In the genomic region with DNA sequence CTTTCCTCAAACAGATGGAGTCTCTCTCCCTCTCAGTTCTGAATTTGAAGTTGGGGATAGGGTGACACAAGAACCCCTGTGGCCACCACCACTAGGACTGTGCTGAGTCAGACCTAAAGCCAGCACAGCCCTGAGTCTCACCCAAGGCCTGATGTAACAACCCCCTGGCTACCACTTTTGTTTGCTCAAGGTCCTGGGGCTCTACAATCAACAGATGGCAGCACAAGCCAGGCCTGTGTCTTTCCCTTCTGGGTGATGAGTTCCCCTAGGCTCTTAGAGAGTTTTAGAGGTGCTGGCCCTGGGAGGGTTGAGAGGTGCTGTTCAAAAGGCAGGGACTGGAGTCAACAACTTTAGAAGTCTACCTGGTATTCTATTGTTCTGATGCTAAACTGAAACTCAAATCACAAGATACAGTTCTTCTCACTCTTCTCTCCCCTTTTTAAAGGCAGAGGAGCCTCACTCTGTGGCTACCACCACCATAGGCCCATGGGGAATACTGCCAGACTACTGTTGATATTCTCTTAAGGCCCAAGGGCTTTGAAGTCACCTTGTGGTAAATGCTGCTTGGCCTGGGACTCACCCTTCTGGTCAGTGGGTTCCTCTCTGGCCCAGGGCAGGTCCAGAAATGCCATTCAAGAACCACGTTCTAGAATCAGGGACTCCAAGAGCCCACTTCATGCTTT, we compare ENCODE assay signal across 10 cellular contexts. TPM values are rescaled to one million over a fixed set of nuclear protein-coding genes. Genes with fewer than 3 reads are reported as not detected.
DNase-seq lines count a peak whose midpoint lies in the region; ATAC-seq and TF ChIP-seq lines count a peak whose summit lies in the region.
"Had no signal": no experiment of that assay in that cellular context is flagged by ENCODE, and none has a peak within 500 bp of the region (broad histone marks: within the 10 kb centered on the region; RNA-seq: fewer than 3 reads in every experiment).

No MANE protein-coding gene starts in this region.

- no peaks in the 10 kb centered on the region for H3K4me1 Mint-ChIP-seq in stimulated activated memory B cell treated with anti-CD40 and anti-IgM and Interleukin-4, amounts not matched to agents 10 μg/mL and 1 μg/mL and 100 μg/mL, for 72 hours
- H3K4me1 Mint-ChIP-seq: CD14-positive monocyte had no signal

- H3K27ac ChIP-seq in SU-DHL-6 (ENCODE audit: low read depth, low read length) (no peak overlapping the region), vagina (no peak overlapping the region)

- H3K9me2 ChIP-seq in SU-DHL-6 (replicated peaks; ENCODE audit: insufficient read depth, low read length), result no peaks in the 10 kb centered on the region

- peak; percentile 6 for DNase-seq in stimulated activated CD4-positive, alpha-beta T cell treated with anti-CD3 and anti-CD28 coated beads, Interleukin-15, amount 100 ng/mL, for 24 hours
- no peak for DNase-seq in stimulated activated CD4-positive, alpha-beta T cell treated with anti-CD3 and anti-CD28 coated beads, Interleukin-4, amount 100 ng/mL, for 1 hour
- no peak for DNase-seq in HK-2 (ENCODE audit: unreplicated experiment)
- DNase-seq in vagina (ENCODE audit: extremely low spot score in 2 of 2), result no peak
- no peak for DNase-seq in NCI-H1417 treated with DMSO at 0.1 percent for 48 hours (lab: John Stamatoyannopoulos, UW)

- H3K4me3 Mint-ChIP-seq in stimulated activated memory B cell treated with anti-CD40 and anti-IgM and Interleukin-4, amounts not matched to agents 10 μg/mL and 1 μg/mL and 100 μg/mL, for 72 hours, result no peak overlapping the region
- H3K4me3 Mint-ChIP-seq: CD14-positive monocyte, type B pancreatic cell had no signal

- peaks cover 21% of the 10 kb centered on the region for H3K9me3 Mint-ChIP-seq in stimulated activated memory B cell treated with anti-CD40 and anti-IgM and Interleukin-4, amounts not matched to agents 10 μg/mL and 1 μg/mL and 100 μg/mL, for 72 hours
- H3K9me3 Mint-ChIP-seq: type B pancreatic cell had no signal

- no peaks in the 10 kb centered on the region for H3K27me3 Mint-ChIP-seq in stimulated activated memory B cell treated with anti-CD40 and anti-IgM and Interleukin-4, amounts not matched to agents 10 μg/mL and 1 μg/mL and 100 μg/mL, for 72 hours
- H3K27me3 Mint-ChIP-seq: type B pancreatic cell had no signal

- H3K4me3 ChIP-seq in SU-DHL-6 (ENCODE audit: insufficient read depth, low read length, poor library complexity, severe bottlenecking), result no peak overlapping the region
- H3K4me3 ChIP-seq in vagina, result no peak overlapping the region

- no peaks in the 10 kb centered on the region for H3K9me3 ChIP-seq in SU-DHL-6 (ENCODE audit: insufficient read depth, low read length)
- H3K9me3 ChIP-seq in vagina, result no peaks in the 10 kb centered on the region

- no peak for TF ChIP-seq POLR2A in vagina (IDR thresholded peaks at IDR 0.05)

- TF ChIP-seq CTCF in SU-DHL-6 (IDR thresholded peaks at IDR 0.05; ENCODE audit: insufficient read depth, low read length, poor library complexity, severe bottlenecking) (peak; percentile 23), vagina (IDR thresholded peaks at IDR 0.05) (no peak)

- no peaks in the 10 kb centered on the region for H3K4me1 ChIP-seq in vagina

- no peak overlapping the region for H3K4me2 ChIP-seq in SU-DHL-6 (ENCODE audit: low read depth, low read length, poor library complexity, severe bottlenecking)

- H3K27ac Mint-ChIP-seq in stimulated activated memory B cell treated with anti-CD40 and anti-IgM and Interleukin-4, amounts not matched to agents 10 μg/mL and 1 μg/mL and 100 μg/mL, for 72 hours, result no peak overlapping the region
- H3K27ac Mint-ChIP-seq: CD14-positive monocyte, type B pancreatic cell had no signal

- intact Hi-C loops in vagina (cut with DNase I), result no loop called here

- ATAC-seq in HG02938 (IDR thresholded peaks at IDR 0.05; ENCODE audit: unreplicated experiment), result peak; percentile 60
- peak; percentile 47 for ATAC-seq in stimulated activated memory B cell treated with anti-CD40 and anti-IgM and Interleukin-4, amounts not matched to agents 10 μg/mL and 1 μg/mL and 100 μg/mL, for 72 hours

- H3K36me3 Mint-ChIP-seq in stimulated activated memory B cell treated with anti-CD40 and anti-IgM and Interleukin-4, amounts not matched to agents 10 μg/mL and 1 μg/mL and 100 μg/mL, for 72 hours, result peaks cover 11% of the 10 kb centered on the region
- H3K36me3 Mint-ChIP-seq: CD14-positive monocyte, type B pancreatic cell had no signal

- H3K27me3 ChIP-seq in SU-DHL-6 (ENCODE audit: low read length), result no peaks in the 10 kb centered on the region
- H3K27me3 ChIP-seq in vagina, result no peaks in the 10 kb centered on the region

- H4K20me1 ChIP-seq in SU-DHL-6 (ENCODE audit: low read depth, low read length), result no peaks in the 10 kb centered on the region; the same call in 1 of the 2 replicates

- no peaks in the 10 kb centered on the region for H3K79me2 ChIP-seq in SU-DHL-6 (ENCODE audit: insufficient read depth, low read length)

- no peak overlapping the region for H2AFZ ChIP-seq in SU-DHL-6 (ENCODE audit: low read depth, low read length, severe bottlenecking)

- H3F3A ChIP-seq in SU-DHL-6 (ENCODE audit: insufficient read depth), result no peaks in the 10 kb centered on the region

- no peaks in the 10 kb centered on the region for H3K36me3 ChIP-seq in SU-DHL-6 (ENCODE audit: low read length)
- no peaks in the 10 kb centered on the region for H3K36me3 ChIP-seq in vagina

- H3K9ac ChIP-seq in SU-DHL-6 (ENCODE audit: low read length), result no peak overlapping the region

RNA-seq across cellular contexts. Expression of a gene that starts 6.5 kb away (rescaled TPM):
- not detected for total RNA-seq in vagina

RNA-seq across cellular contexts. Expression of a gene that starts 30.3 kb away (rescaled TPM):
- total RNA-seq in vagina, result not detected
